Comparison of ENCODE assay signal across 27 cellular contexts in genomic region chr2:65831528-65831927, GRCh38.
"Had no signal": no experiment of that assay in that cellular context is flagged by ENCODE, and none has a peak within 500 bp of the region (broad histone marks: within the 10 kb centered on the region; RNA-seq: fewer than 3 reads in every experiment).

No MANE protein-coding gene starts in this region.

- H3K9me3 ChIP-seq: lower lobe of right lung, pancreas, prostate gland, right lobe of liver, testis, thyroid gland, transverse colon, upper lobe of left lung, vagina had no signal

- DNase-seq: hypothalamus; islet precursor cell; lower lobe of right lung; mammary epithelial cell; mesenchymal stem cell; naive thymus-derived CD8-positive, alpha-beta T cell; nucleus accumbens; pancreas; posterior cingulate gyrus; right lobe of liver; stimulated activated CD4-positive, alpha-beta T cell treated with anti-CD3 and anti-CD28 coated beads, Interleukin-1b, Interleukin-23, amount 100 ng/mL, for 48 hours; stimulated activated CD4-positive, alpha-beta T cell treated with anti-CD3 and anti-CD28 coated beads, Interleukin-2, amount 100 ng/mL, for 48 hours; stimulated activated CD4-positive, alpha-beta T cell treated with anti-CD3 and anti-CD28 coated beads, Interleukin-4, amount 100 ng/mL, for 4 hours; stimulated activated CD8-positive, alpha-beta memory T cell treated with anti-CD3 and anti-CD28 coated beads, Interleukin-4, amount 100 ng/mL, for 48 hours; stimulated activated naive CD4-positive, alpha-beta T cell treated with Interleukin-2 at 50 U/mL for 16 hours; stimulated activated naive CD8-positive, alpha-beta T cell treated with anti-CD3 and anti-CD28 coated beads, Interleukin-15, amount 100 ng/mL, for 72 hours; substantia nigra; testis; thyroid gland; transverse colon; upper lobe of left lung had no signal

- H3K4me3 ChIP-seq: lower lobe of right lung, pancreas, prostate gland, right lobe of liver, smooth muscle cell, testis, thyroid gland, transverse colon, upper lobe of left lung, vagina had no signal

- H3K27ac ChIP-seq: lower lobe of right lung, pancreas, prostate gland, right lobe of liver, testis, thyroid gland, transverse colon, upper lobe of left lung, vagina had no signal

- H3K36me3 Mint-ChIP-seq: naive thymus-derived CD8-positive, alpha-beta T cell; stimulated activated memory B cell treated with anti-CD40 and anti-IgM and Interleukin-4, amounts not matched to agents 10 μg/mL and 1 μg/mL and 100 μg/mL, for 72 hours had no signal

- H3K36me3 ChIP-seq: lower lobe of right lung, pancreas, prostate gland, right lobe of liver, thyroid gland, transverse colon, upper lobe of left lung, vagina had no signal

- H3K27me3 Mint-ChIP-seq: stimulated activated naive CD8-positive, alpha-beta T cell treated with anti-CD3 and anti-CD28 coated beads, Interleukin-15, amount 100 ng/mL, for 72 hours had no signal

- ATAC-seq: lower lobe of right lung; naive thymus-derived CD8-positive, alpha-beta T cell; pancreas; right lobe of liver; stimulated activated memory B cell treated with anti-CD40 and anti-IgM and Interleukin-4, amounts not matched to agents 10 μg/mL and 1 μg/mL and 100 μg/mL, for 72 hours; stimulated activated naive CD8-positive, alpha-beta T cell treated with anti-CD3 and anti-CD28 coated beads, Interleukin-15, amount 100 ng/mL, for 72 hours had no signal

- H3K9me3 Mint-ChIP-seq: nephron; neural crest cell; stimulated activated memory B cell treated with anti-CD40 and anti-IgM and Interleukin-4, amounts not matched to agents 10 μg/mL and 1 μg/mL and 100 μg/mL, for 72 hours; stimulated activated naive CD8-positive, alpha-beta T cell treated with anti-CD3 and anti-CD28 coated beads, Interleukin-15, amount 100 ng/mL, for 72 hours had no signal

- H3K27ac Mint-ChIP-seq: naive thymus-derived CD8-positive, alpha-beta T cell; nephron; stimulated activated memory B cell treated with anti-CD40 and anti-IgM and Interleukin-4, amounts not matched to agents 10 μg/mL and 1 μg/mL and 100 μg/mL, for 72 hours; stimulated activated naive CD8-positive, alpha-beta T cell treated with anti-CD3 and anti-CD28 coated beads, Interleukin-15, amount 100 ng/mL, for 72 hours had no signal

- H3K27me3 ChIP-seq: pancreas, right lobe of liver, testis, thyroid gland, transverse colon, upper lobe of left lung, vagina had no signal

- H3K4me1 ChIP-seq: lower lobe of right lung, pancreas, prostate gland, right lobe of liver, testis, thyroid gland, transverse colon, upper lobe of left lung, vagina had no signal

- H3K4me1 Mint-ChIP-seq: naive thymus-derived CD8-positive, alpha-beta T cell; stimulated activated memory B cell treated with anti-CD40 and anti-IgM and Interleukin-4, amounts not matched to agents 10 μg/mL and 1 μg/mL and 100 μg/mL, for 72 hours; stimulated activated naive CD8-positive, alpha-beta T cell treated with anti-CD3 and anti-CD28 coated beads, Interleukin-15, amount 100 ng/mL, for 72 hours had no signal

- H3K4me3 Mint-ChIP-seq: naive thymus-derived CD8-positive, alpha-beta T cell; nephron; neural crest cell; stimulated activated memory B cell treated with anti-CD40 and anti-IgM and Interleukin-4, amounts not matched to agents 10 μg/mL and 1 μg/mL and 100 μg/mL, for 72 hours; stimulated activated naive CD8-positive, alpha-beta T cell treated with anti-CD3 and anti-CD28 coated beads, Interleukin-15, amount 100 ng/mL, for 72 hours had no signal
